Comparison of ENCODE assay signal across 12 cellular contexts in genomic region chr20:59223750-59224149, GRCh38.
DNase-seq lines count a peak whose midpoint lies in the region; ATAC-seq and TF ChIP-seq lines count a peak whose summit lies in the region.
"Had no signal": no experiment of that assay in that cellular context is flagged by ENCODE, and none has a peak within 500 bp of the region (broad histone marks: within the 10 kb centered on the region; RNA-seq: fewer than 3 reads in every experiment).

No MANE protein-coding gene starts in this region.

- H4K20me1 ChIP-seq in hepatocyte (ENCODE audit: insufficient read depth, poor library complexity, severe bottlenecking): no peaks in the 10 kb centered on the region

- H2AK5ac ChIP-seq in neuronal stem cell (ENCODE audit: low read depth, low read length): peak overlapping the region; percentile 32

- H3K18ac ChIP-seq in neuronal stem cell (ENCODE audit: low read length): peak overlapping the region; percentile 45

- H4K91ac ChIP-seq in neuronal stem cell (ENCODE audit: low read depth, low read length, poor library complexity): no peak overlapping the region

- H3K14ac ChIP-seq in neuronal stem cell (ENCODE audit: low read length): no peak overlapping the region

- H3K9me3 ChIP-seq in hepatocyte (ENCODE audit: low read depth) (no peaks in the 10 kb centered on the region), neuronal stem cell (replicated peaks in 1 of 2; ENCODE audit: control insufficient read depth in 2 of 2, insufficient read depth in 1 of 2, low read depth in 1 of 2, low read length in 2 of 2) (no peaks in the 10 kb centered on the region), ovary (no peaks in the 10 kb centered on the region)
- H3K9me3 ChIP-seq: BE2C had no signal

- no peak overlapping the region for H3K9ac ChIP-seq in neuronal stem cell (ENCODE audit: low read depth, low read length, poor library complexity)

- TF ChIP-seq CTCF in hepatocyte (IDR thresholded peaks at IDR 0.05; ENCODE audit: poor library complexity): no peak
- no peak for TF ChIP-seq CTCF in ovary (IDR thresholded peaks at IDR 0.05)

- no peak overlapping the region for H2BK120ac ChIP-seq in neuronal stem cell (ENCODE audit: low read depth, low read length)

- H3K36me3 ChIP-seq in hepatocyte (replicated peaks; ENCODE audit: insufficient read depth, low read depth): no peaks in the 10 kb centered on the region
- H3K36me3 ChIP-seq in neuronal stem cell (replicated peaks in 1 of 2; ENCODE audit: control insufficient read depth in 2 of 2, insufficient read depth in 2 of 2, low read length in 2 of 2): no peaks in the 10 kb centered on the region
- no peaks in the 10 kb centered on the region for H3K36me3 ChIP-seq in ovary
- H3K36me3 ChIP-seq: BE2C had no signal

- no peaks in the 10 kb centered on the region for H3K4me1 ChIP-seq in hepatocyte (ENCODE audit: insufficient read depth)
- H3K4me1 ChIP-seq in neuronal stem cell (ENCODE audit: control insufficient read depth in 2 of 2, insufficient read depth in 1 of 2, low read depth in 1 of 2, low read length in 2 of 2): peaks cover 3 to 11% of the 10 kb centered on the region in 2 donors
- peaks cover 2% of the 10 kb centered on the region for H3K4me1 ChIP-seq in ovary (ENCODE audit: insufficient read depth)
- H3K4me1 ChIP-seq: BE2C had no signal

- no peak overlapping the region for H3K4me3 ChIP-seq in hepatocyte
- no peak overlapping the region for H3K4me3 ChIP-seq in neuronal stem cell (ENCODE audit: low read length in 2 of 2)
- no peak overlapping the region for H3K4me3 ChIP-seq in ovary

- DNase-seq in hepatocyte (ENCODE audit: low spot score) (no peak), neuronal stem cell (ENCODE audit: low spot score) (no peak), NCI-H146 treated with DMSO at 0.1 percent for 48 hours (lab: John Stamatoyannopoulos, UW; ENCODE audit: unreplicated experiment) (no peak), ovary (no peak)
- DNase-seq: CD4-positive, alpha-beta memory T cell; DMS153; DND-41; GDM1 had no signal

- H2AFZ ChIP-seq in hepatocyte (no peak overlapping the region), neuronal stem cell (ENCODE audit: low read length) (no peak overlapping the region)

- TF ChIP-seq POLR2A in ovary (IDR thresholded peaks at IDR 0.05): no peak

- no peaks in the 10 kb centered on the region for H3K79me1 ChIP-seq in neuronal stem cell (ENCODE audit: low read depth, low read length)

- no peak overlapping the region for H2BK12ac ChIP-seq in neuronal stem cell (ENCODE audit: low read length)

- no peak for ATAC-seq in GM18867 (IDR thresholded peaks at IDR 0.05; ENCODE audit: unreplicated experiment)

- H3K79me2 ChIP-seq in hepatocyte: no peaks in the 10 kb centered on the region

- no peak overlapping the region for H3K4ac ChIP-seq in neuronal stem cell (ENCODE audit: low read length)

- peak overlapping the region; percentile 15 for H3K27ac ChIP-seq in angular gyrus (ENCODE audit: low read depth, low read length)
- H3K27ac ChIP-seq in hepatocyte: no peak overlapping the region
- no peak overlapping the region for H3K27ac ChIP-seq in neuronal stem cell (replicated peaks; ENCODE audit: low read length)
- no peak overlapping the region for H3K27ac ChIP-seq in ovary
- H3K27ac ChIP-seq: C4-2B had no signal

- intact Hi-C loops in ovary (cut with DNase I): loop anchor here in 3 of 4 donors (5.0 to 10.0 kb wide), 4 partner anchors 136 to 989 kb away; no protein-coding TSS in a partner anchor

- WGBS in hepatocyte (ENCODE audit: low lambda C conversion rate, missing lambda C conversion rate): 85% methylated on average over 12 of the region's 12 CpGs
- no CpG with 5 or more reads among the region's 12 CpGs for WGBS in neuronal stem cell (ENCODE audit: extremely low coverage in 2 of 2, insufficient read length in 2 of 2, insufficient replicate concordance in 1 of 2), 2 donors
- WGBS in ovary, 3 donors: 60 to 62% (median 60%) methylated on average over 12 of the region's 12 CpGs

- H3K23ac ChIP-seq in neuronal stem cell (ENCODE audit: low read depth, low read length, poor library complexity): no peak overlapping the region

- no peaks in the 10 kb centered on the region for H3K9me2 ChIP-seq in hepatocyte (replicated peaks; ENCODE audit: insufficient read depth)

- H3K4me2 ChIP-seq in hepatocyte (peak overlapping the region; percentile 92), neuronal stem cell (ENCODE audit: insufficient read depth, low read length, poor library complexity, severe bottlenecking) (no peak overlapping the region)

- H2BK5ac ChIP-seq in neuronal stem cell (ENCODE audit: low read length): no peak overlapping the region

- no peak for TF ChIP-seq EP300 in ovary (IDR thresholded peaks at IDR 0.05)

- no peak overlapping the region for H2BK15ac ChIP-seq in neuronal stem cell (ENCODE audit: low read length)

- no peak overlapping the region for H4K8ac ChIP-seq in neuronal stem cell (ENCODE audit: low read depth, low read length)

- peaks cover 32% of the 10 kb centered on the region for H3K27me3 ChIP-seq in hepatocyte
- H3K27me3 ChIP-seq in neuronal stem cell (ENCODE audit: control insufficient read depth in 3 of 3, insufficient read depth in 3 of 3, low read depth in 1 of 3, low read length in 3 of 3): peaks cover 0 to 42% (median 0%) of the 10 kb centered on the region in 3 experiments
- H3K27me3 ChIP-seq in ovary: no peaks in the 10 kb centered on the region
